ENCODE assay signal across 14 cellular contexts in the genomic region with DNA sequence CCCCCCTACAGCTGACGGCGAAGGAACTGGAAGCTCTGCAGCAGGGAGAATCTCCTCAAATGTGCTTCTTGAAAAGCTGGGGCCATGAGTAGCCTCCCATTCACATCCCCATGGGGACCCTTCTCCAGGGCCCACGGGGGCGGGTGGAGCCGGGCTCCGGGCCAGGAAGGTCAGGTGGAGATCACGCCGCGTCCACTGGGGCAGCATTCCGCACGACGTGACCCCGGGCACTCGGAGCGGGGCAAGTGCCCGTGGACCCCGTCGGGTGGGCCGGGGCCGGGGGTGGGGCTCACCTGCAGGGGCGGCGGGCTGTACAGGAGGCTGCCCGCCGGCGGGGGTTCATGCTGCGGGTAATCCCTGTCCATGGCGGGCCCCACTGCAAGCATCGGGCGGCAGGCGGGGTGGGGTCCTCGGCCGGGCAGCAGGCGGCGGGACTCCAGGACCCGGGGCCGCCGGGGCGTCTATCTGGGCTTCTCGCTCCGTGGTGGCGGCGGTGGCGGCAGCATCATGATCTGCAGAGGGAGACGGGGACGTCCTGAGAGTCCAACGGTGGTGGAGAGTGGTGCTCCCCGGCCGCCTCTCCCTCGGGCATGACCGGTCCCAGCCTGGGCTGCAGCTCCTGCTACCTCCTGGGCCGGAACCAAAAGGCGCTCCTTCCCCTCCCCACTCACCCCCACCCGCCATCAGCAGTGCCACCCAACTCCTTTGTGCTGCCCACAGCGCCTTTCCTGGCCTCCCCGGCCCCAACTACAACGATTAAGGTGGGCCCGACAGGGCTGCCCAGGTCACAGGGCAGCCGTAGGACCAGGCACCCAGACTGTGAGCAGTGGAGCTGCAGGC. TPM values are rescaled to one million over a fixed set of nuclear protein-coding genes. Genes with fewer than 3 reads are reported as not detected.
DNase-seq lines count a peak whose midpoint lies in the region; ATAC-seq, FAIRE-seq and TF ChIP-seq lines count a peak whose summit lies in the region.
"Had no signal": no experiment of that assay in that cellular context is flagged by ENCODE, and none has a peak within 500 bp of the region (broad histone marks: within the 10 kb centered on the region; RNA-seq: fewer than 3 reads in every experiment).

No MANE protein-coding gene starts in this region.

- H4K20me1 ChIP-seq in HepG2 (ENCODE audit: insufficient read depth, low read length): peaks cover 4% of the 10 kb centered on the region; the same call in 1 of the 2 replicates

- TF ChIP-seq CTCF in BJ (IDR thresholded peaks at IDR 0.05; ENCODE audit: insufficient read depth, low read depth, low read length): no peak
- TF ChIP-seq CTCF in chondrocyte (IDR thresholded peaks at IDR 0.05): no peak
- no peak for TF ChIP-seq CTCF in HepG2 (CRISPR knock-in tag; IDR thresholded peaks at IDR 0.05)

- H3K9ac ChIP-seq in HepG2 (ENCODE audit: insufficient read depth, low read depth, low read length): no peak overlapping the region
- H3K9ac ChIP-seq in skeletal muscle tissue (ENCODE audit: low read depth in 1 of 3, low read length in 3 of 3): peak overlapping the region; percentile 74 to 78 (median 77)

- H3K4me2 ChIP-seq in HepG2 (ENCODE audit: low read depth, low read length): peak overlapping the region; percentile 70; the same call in 1 of the 2 replicates

- FAIRE-seq in HepG2 (lab: Jason Lieb, UNC): no peak

- H3K9me3 Mint-ChIP-seq in chondrocyte (ENCODE audit: low read depth): no peaks in the 10 kb centered on the region
- no peaks in the 10 kb centered on the region for H3K9me3 Mint-ChIP-seq in activated CD4-positive, alpha-beta T cell treated with anti-CD3 and anti-CD28 coated beads, Interleukin-2, amount 10 ng/mL, durations not matched to agents 24 days and 14 days
- H3K9me3 Mint-ChIP-seq: natural killer cell had no signal

- BruUV-seq in HepG2 (replicated peaks; lab: Mats Ljungman, UMichigan): no TSS peak

- H3K4me3 ChIP-seq in BJ (ENCODE audit: low read depth, low read length) (peak overlapping the region; percentile 40), HepG2 (replicated peaks in 1 of 3; ENCODE audit: insufficient read depth in 1 of 3, low read depth in 2 of 3, low read length in 3 of 3) (0 out of 6 replicates have a peak overlapping the region, but pooled peaks of 1 of the 3 experiments have one; percentile 61), skeletal muscle tissue (ENCODE audit: low read length in 3 of 3) (peak overlapping the region in 2 of 3 donors; percentile 58 to 62)

- no peak for ATAC-seq in HepG2

- peaks cover 20% of the 10 kb centered on the region for H3K4me1 ChIP-seq in HepG2 (ENCODE audit: insufficient read depth, low read length)
- peaks cover 31 to 48% (median 42%) of the 10 kb centered on the region in 3 donors for H3K4me1 ChIP-seq in skeletal muscle tissue (ENCODE audit: control insufficient read depth in 3 of 3, insufficient read depth in 3 of 3, low read length in 3 of 3)

- in situ Hi-C loops in HepG2 (cut with HindIII; ENCODE audit: extremely low pct_ligation_motif_present, low pct_unique_long_range_greater_than_20kb): loop anchor here (5.0 kb wide), 1 partner anchor 37 kb away; no protein-coding TSS in a partner anchor

- WGBS in HepG2 (ENCODE audit: low lambda C conversion rate): 96% methylated on average over 19 of the region's 58 CpGs

- H3K4me3 Mint-ChIP-seq in chondrocyte (ENCODE audit: unreplicated experiment): no peak overlapping the region
- H3K4me3 Mint-ChIP-seq in activated CD4-positive, alpha-beta T cell treated with anti-CD3 and anti-CD28 coated beads, Interleukin-2, amount 10 ng/mL, durations not matched to agents 24 days and 14 days: no peak overlapping the region
- H3K4me3 Mint-ChIP-seq: natural killer cell had no signal

- CTCF ChIA-PET in BJ (lab: Yijun Ruan, JAX) (interaction anchor here (0.9 to 1.3 kb wide), 3 partner anchors 19 to 40 kb away, joined by 3 to 7 read pairs (median 4); no protein-coding TSS in a partner anchor), HepG2 (lab: Yijun Ruan, JAX; ENCODE audit: low intra/inter-chr PET ratio, low total read pairs) (no interaction called here)

- no peaks in the 10 kb centered on the region for H3K36me3 Mint-ChIP-seq in chondrocyte (ENCODE audit: low read depth)
- peaks cover 16% of the 10 kb centered on the region for H3K36me3 Mint-ChIP-seq in activated CD4-positive, alpha-beta T cell treated with anti-CD3 and anti-CD28 coated beads, Interleukin-2, amount 10 ng/mL, durations not matched to agents 24 days and 14 days (ENCODE audit: low read depth)
- H3K36me3 Mint-ChIP-seq: natural killer cell had no signal

- no peaks in the 10 kb centered on the region for H3K27me3 Mint-ChIP-seq in chondrocyte (ENCODE audit: low read depth)
- H3K27me3 Mint-ChIP-seq in activated CD4-positive, alpha-beta T cell treated with anti-CD3 and anti-CD28 coated beads, Interleukin-2, amount 10 ng/mL, durations not matched to agents 24 days and 14 days: no peaks in the 10 kb centered on the region

- no peak overlapping the region for H2AFZ ChIP-seq in HepG2 (ENCODE audit: low read length)

- H3K9me3 ChIP-seq in HepG2 (ENCODE audit: low read length): no peaks in the 10 kb centered on the region
- no peaks in the 10 kb centered on the region for H3K9me3 ChIP-seq in skeletal muscle tissue (ENCODE audit: control insufficient read depth in 3 of 3, low read length in 3 of 3)
- H3K9me3 ChIP-seq: BE2C had no signal

- no peak for TF ChIP-seq RAD21 in HepG2 (CRISPR knock-in tag; IDR thresholded peaks at IDR 0.05)

- H3K27ac ChIP-seq in HepG2 (ENCODE audit: extremely low read length, insufficient read depth, low read length) (no peak overlapping the region), skeletal muscle tissue (ENCODE audit: low read depth, low read length) (peak overlapping the region; percentile 97)

- peak overlapping the region; percentile 51 for H3K27ac Mint-ChIP-seq in chondrocyte (ENCODE audit: unreplicated experiment)
- no peak overlapping the region for H3K27ac Mint-ChIP-seq in activated CD4-positive, alpha-beta T cell treated with anti-CD3 and anti-CD28 coated beads, Interleukin-2, amount 10 ng/mL, durations not matched to agents 24 days and 14 days
- H3K27ac Mint-ChIP-seq: natural killer cell had no signal

- DNase-seq in BJ (ENCODE audit: low read depth): no peak
- no peak for DNase-seq in chondrocyte (ENCODE audit: low spot score)
- no peak for DNase-seq in HepG2 (ENCODE audit: low spot score)
- DNase-seq in NCI-H82 treated with DMSO at 0.1 percent for 48 hours (lab: John Stamatoyannopoulos, UW; ENCODE audit: unreplicated experiment): no peak
- no peak for DNase-seq in activated CD4-positive, alpha-beta T cell treated with anti-CD3 and anti-CD28 coated beads, Interleukin-2, amount 10 ng/mL, durations not matched to agents 24 days and 14 days
- DNase-seq in NCI-H446 treated with DMSO at 0.1 percent for 48 hours (lab: John Stamatoyannopoulos, UW): no peak
- no peak for DNase-seq in H4 (ENCODE audit: low spot score)
- DNase-seq: activated naive CD4-positive, alpha-beta T cell treated with Interleukin-2 at 50 U/mL for 16 hours; natural killer cell; NCI-H1694; stimulated activated CD4-positive, alpha-beta T cell treated with anti-CD3 and anti-CD28 coated beads, Interleukin-1b, Interleukin-23, amount 100 ng/mL, for 48 hours; stimulated activated naive CD4-positive, alpha-beta T cell treated with Interleukin-2 at 50 U/mL for 16 hours had no signal

- TF ChIP-seq POLR2A in HepG2 (IDR thresholded peaks at IDR 0.05; ENCODE audit: insufficient read depth in 1 of 2, low read depth in 2 of 2, low read length in 2 of 2): no peak

- POLR2A ChIA-PET in BJ (lab: Charles Lee) (no interaction called here), HepG2 (lab: Yijun Ruan, JAX) (interaction anchor here (2.3 kb wide), 1 partner anchor 41 kb away, joined by 6 read pairs; no protein-coding TSS in a partner anchor)

- peaks cover 8% of the 10 kb centered on the region for H3K79me2 ChIP-seq in HepG2 (ENCODE audit: insufficient read depth, low read length)

- peaks cover 13% of the 10 kb centered on the region for H3K4me1 Mint-ChIP-seq in chondrocyte (ENCODE audit: low read depth)
- peaks cover 2% of the 10 kb centered on the region for H3K4me1 Mint-ChIP-seq in activated CD4-positive, alpha-beta T cell treated with anti-CD3 and anti-CD28 coated beads, Interleukin-2, amount 10 ng/mL, durations not matched to agents 24 days and 14 days

- H3K36me3 ChIP-seq in BJ (ENCODE audit: control insufficient read depth, insufficient read depth, low read length): peaks cover 27% of the 10 kb centered on the region
- peaks cover 4 to 12% of the 10 kb centered on the region in 2 experiments; a peak in 4 of 5 replicates for H3K36me3 ChIP-seq in HepG2 (replicated peaks in 1 of 2; ENCODE audit: control insufficient read depth in 1 of 2, insufficient read depth in 2 of 2, low read length in 2 of 2)
- H3K36me3 ChIP-seq in skeletal muscle tissue (ENCODE audit: control insufficient read depth in 3 of 3, insufficient read depth in 3 of 3, low read length in 3 of 3): peaks cover 0 to 4% (median 3%) of the 10 kb centered on the region in 3 donors

- intact Hi-C loops in HepG2 (cut with micrococcal nuclease; ENCODE audit: unreplicated experiment): no loop called here
- intact Hi-C loops in activated CD4-positive, alpha-beta T cell treated with anti-CD3 and anti-CD28 coated beads, Interleukin-2, amount 10 ng/mL, durations not matched to agents 24 days and 14 days (cut with micrococcal nuclease): no loop called here

- TF ChIP-seq EP300 in HepG2 (IDR thresholded peaks at IDR 0.05; ENCODE audit: low read depth in 2 of 2, low read length in 2 of 2) (no peak), HepG2 (CRISPR knock-in tag; IDR thresholded peaks at IDR 0.05; ENCODE audit: borderline replicate concordance) (no peak)

- H3K27me3 ChIP-seq in BJ (ENCODE audit: control insufficient read depth, insufficient read depth, low read length): no peaks in the 10 kb centered on the region
- no peaks in the 10 kb centered on the region for H3K27me3 ChIP-seq in HepG2 (ENCODE audit: control insufficient read depth in 1 of 2, insufficient read depth in 2 of 2, low read length in 2 of 2)
- no peaks in the 10 kb centered on the region for H3K27me3 ChIP-seq in skeletal muscle tissue (ENCODE audit: control insufficient read depth in 3 of 3, insufficient read depth in 3 of 3, low read length in 3 of 3)
- H3K27me3 ChIP-seq: BE2C had no signal

RNA-seq across cellular contexts. Expression of a gene that starts 20.0 kb away (rescaled TPM):
- polyA plus RNA-seq in BJ (2011; rRNA removed) (15.5 and 26.1 TPM in 2 replicates), HepG2 (2011; rRNA removed) (8.6 and 10.8 TPM in 2 replicates)
- 30.9 and 40.4 TPM in 2 replicates for polyA minus RNA-seq in BJ (2011; rRNA and poly(A)+ RNA removed)
- total RNA-seq in chondrocyte (25.9 to 46.0 TPM (median 45.6 TPM) in 3 replicates), HepG2 (2016; rRNA removed; fragmentation: Illumina TruSeq; extraction: Trizol) (5.8 and 10.4 TPM in 2 replicates), skeletal muscle tissue (10.4 TPM)
- total RNA-seq in HepG2 (2016; cell fraction: cytosol; rRNA removed; fragmentation: Illumina TruSeq; extraction: Trizol; ENCODE audit: low read depth): 3.3 and 3.8 TPM in 2 replicates
- total RNA-seq in HepG2 (2016; cell fraction: insoluble cytoplasmic fraction; rRNA removed; fragmentation: Illumina TruSeq; extraction: Trizol): 6.5 and 12.4 TPM in 2 replicates
- 7.7 and 8.1 TPM in 2 replicates for total RNA-seq in HepG2 (2016; cell fraction: membrane; rRNA removed; fragmentation: Illumina TruSeq; extraction: Trizol)
- total RNA-seq in HepG2 (2016; cell fraction: nucleus; rRNA removed; fragmentation: Illumina TruSeq; extraction: Trizol): 10.4 and 12.1 TPM in 2 replicates
- polyA plus RNA-seq in HepG2 (2011; cell fraction: cytosol; rRNA removed): 4.1 and 8.0 TPM in 2 replicates
- polyA plus RNA-seq in HepG2 (2011; cell fraction: nucleus; rRNA removed): 53.6 and 82.3 TPM in 2 replicates
- 10.8 and 11.3 TPM in 2 replicates for polyA plus RNA-seq in HepG2 (2012)
- 1.0 and 1.1 TPM in 2 replicates for polyA plus RNA-seq in HepG2 (2016; cell fraction: cytosol; fragmentation: Illumina TruSeq; extraction: Trizol; ENCODE audit: low read depth)
- 6.7 and 7.7 TPM in 2 replicates for polyA plus RNA-seq in HepG2 (2016; cell fraction: insoluble cytoplasmic fraction; fragmentation: Illumina TruSeq; extraction: Trizol; ENCODE audit: low read depth)
- 2.8 and 3.4 TPM in 2 replicates for polyA plus RNA-seq in HepG2 (2016; cell fraction: membrane; fragmentation: Illumina TruSeq; extraction: Trizol; ENCODE audit: low read depth)
- polyA plus RNA-seq in HepG2 (2016; cell fraction: nucleus; fragmentation: Illumina TruSeq; extraction: Trizol; ENCODE audit: insufficient read depth, low read depth): 33.1 and 36.3 TPM in 2 replicates
- polyA minus RNA-seq in HepG2 (2011; rRNA and poly(A)+ RNA removed; ENCODE audit: low replicate concordance): 21.5 and 30.2 TPM in 2 replicates
- polyA minus RNA-seq in HepG2 (2011; cell fraction: cytosol; rRNA and poly(A)+ RNA removed): 9.8 and 12.0 TPM in 2 replicates
- 13.0 and 13.4 TPM in 2 replicates for polyA minus RNA-seq in HepG2 (2011; cell fraction: nucleus; rRNA and poly(A)+ RNA removed)
- total RNA-seq in activated CD4-positive, alpha-beta T cell treated with anti-CD3 and anti-CD28 coated beads, Interleukin-2, amount 10 ng/mL, durations not matched to agents 24 days and 14 days: 97.1 and 98.9 TPM in 2 replicates
- total RNA-seq in H4 (2014; rRNA removed; shearing (Covaris generic)): 8.6 and 14.8 TPM in 2 replicates

RNA-seq across cellular contexts. Expression of a gene that starts 50.3 kb away (rescaled TPM):
- 463 and 626 TPM in 2 replicates for polyA plus RNA-seq in BJ (2011; rRNA removed)
- 237 and 273 TPM in 2 replicates for polyA minus RNA-seq in BJ (2011; rRNA and poly(A)+ RNA removed)
- 240 to 246 TPM (median 245 TPM) in 3 replicates for total RNA-seq in chondrocyte
- 426 and 535 TPM in 2 replicates for total RNA-seq in HepG2 (2016; rRNA removed; fragmentation: Illumina TruSeq; extraction: Trizol)
- total RNA-seq in HepG2 (2016; cell fraction: cytosol; rRNA removed; fragmentation: Illumina TruSeq; extraction: Trizol; ENCODE audit: low read depth): 2,785 and 3,522 TPM in 2 replicates
- 340 and 561 TPM in 2 replicates for total RNA-seq in HepG2 (2016; cell fraction: insoluble cytoplasmic fraction; rRNA removed; fragmentation: Illumina TruSeq; extraction: Trizol)
- total RNA-seq in HepG2 (2016; cell fraction: membrane; rRNA removed; fragmentation: Illumina TruSeq; extraction: Trizol): 1,902 and 2,313 TPM in 2 replicates
- 168 and 177 TPM in 2 replicates for total RNA-seq in HepG2 (2016; cell fraction: nucleus; rRNA removed; fragmentation: Illumina TruSeq; extraction: Trizol)
- polyA plus RNA-seq in HepG2 (2011; rRNA removed): 613 and 728 TPM in 2 replicates
- polyA plus RNA-seq in HepG2 (2011; cell fraction: cytosol; rRNA removed): 837 and 1,257 TPM in 2 replicates
- 557 and 562 TPM in 2 replicates for polyA plus RNA-seq in HepG2 (2011; cell fraction: nucleus; rRNA removed)
- 539 and 705 TPM in 2 replicates for polyA plus RNA-seq in HepG2 (2012)
- 3,701 and 4,930 TPM in 2 replicates for polyA plus RNA-seq in HepG2 (2016; cell fraction: cytosol; fragmentation: Illumina TruSeq; extraction: Trizol; ENCODE audit: low read depth)
- 454 and 583 TPM in 2 replicates for polyA plus RNA-seq in HepG2 (2016; cell fraction: insoluble cytoplasmic fraction; fragmentation: Illumina TruSeq; extraction: Trizol; ENCODE audit: low read depth)
- polyA plus RNA-seq in HepG2 (2016; cell fraction: membrane; fragmentation: Illumina TruSeq; extraction: Trizol; ENCODE audit: low read depth): 2,313 and 2,706 TPM in 2 replicates
- 387 and 420 TPM in 2 replicates for polyA plus RNA-seq in HepG2 (2016; cell fraction: nucleus; fragmentation: Illumina TruSeq; extraction: Trizol; ENCODE audit: insufficient read depth, low read depth)
- polyA minus RNA-seq in HepG2 (2011; rRNA and poly(A)+ RNA removed; ENCODE audit: low replicate concordance): 195 and 435 TPM in 2 replicates
- 211 and 241 TPM in 2 replicates for polyA minus RNA-seq in HepG2 (2011; cell fraction: cytosol; rRNA and poly(A)+ RNA removed)
- 51.6 and 73.4 TPM in 2 replicates for polyA minus RNA-seq in HepG2 (2011; cell fraction: nucleus; rRNA and poly(A)+ RNA removed)
- total RNA-seq in skeletal muscle tissue: 139 TPM
- 225 and 239 TPM in 2 replicates for total RNA-seq in activated CD4-positive, alpha-beta T cell treated with anti-CD3 and anti-CD28 coated beads, Interleukin-2, amount 10 ng/mL, durations not matched to agents 24 days and 14 days
- 470 and 493 TPM in 2 replicates for total RNA-seq in H4 (2014; rRNA removed; shearing (Covaris generic))

RNA-seq across cellular contexts. Expression of a gene that starts 51.5 kb away (rescaled TPM):
- polyA plus RNA-seq in BJ (2011; rRNA removed) (26.3 and 33.6 TPM in 2 replicates), HepG2 (2011; rRNA removed) (27.5 and 40.8 TPM in 2 replicates)
- polyA minus RNA-seq in BJ (2011; rRNA and poly(A)+ RNA removed): 38.3 and 48.2 TPM in 2 replicates
- total RNA-seq in chondrocyte (41.1 to 44.5 TPM (median 42.3 TPM) in 3 replicates), HepG2 (2016; rRNA removed; fragmentation: Illumina TruSeq; extraction: Trizol) (28.4 and 43.6 TPM in 2 replicates), skeletal muscle tissue (51.7 TPM)
- 18.3 and 20.2 TPM in 2 replicates for total RNA-seq in HepG2 (2016; cell fraction: cytosol; rRNA removed; fragmentation: Illumina TruSeq; extraction: Trizol; ENCODE audit: low read depth)
- total RNA-seq in HepG2 (2016; cell fraction: insoluble cytoplasmic fraction; rRNA removed; fragmentation: Illumina TruSeq; extraction: Trizol): 23.3 and 42.4 TPM in 2 replicates
- 47.5 and 49.4 TPM in 2 replicates for total RNA-seq in HepG2 (2016; cell fraction: membrane; rRNA removed; fragmentation: Illumina TruSeq; extraction: Trizol)
- 33.1 and 35.0 TPM in 2 replicates for total RNA-seq in HepG2 (2016; cell fraction: nucleus; rRNA removed; fragmentation: Illumina TruSeq; extraction: Trizol)
- 31.3 and 45.7 TPM in 2 replicates for polyA plus RNA-seq in HepG2 (2011; cell fraction: cytosol; rRNA removed)
- polyA plus RNA-seq in HepG2 (2011; cell fraction: nucleus; rRNA removed): 143 and 178 TPM in 2 replicates
- polyA plus RNA-seq in HepG2 (2012): 38.3 and 41.3 TPM in 2 replicates
- 12.4 and 14.0 TPM in 2 replicates for polyA plus RNA-seq in HepG2 (2016; cell fraction: cytosol; fragmentation: Illumina TruSeq; extraction: Trizol; ENCODE audit: low read depth)
- polyA plus RNA-seq in HepG2 (2016; cell fraction: insoluble cytoplasmic fraction; fragmentation: Illumina TruSeq; extraction: Trizol; ENCODE audit: low read depth): 24.8 and 28.5 TPM in 2 replicates
- 31.5 and 34.3 TPM in 2 replicates for polyA plus RNA-seq in HepG2 (2016; cell fraction: membrane; fragmentation: Illumina TruSeq; extraction: Trizol; ENCODE audit: low read depth)
- polyA plus RNA-seq in HepG2 (2016; cell fraction: nucleus; fragmentation: Illumina TruSeq; extraction: Trizol; ENCODE audit: insufficient read depth, low read depth): 76.9 and 78.9 TPM in 2 replicates
- polyA minus RNA-seq in HepG2 (2011; rRNA and poly(A)+ RNA removed; ENCODE audit: low replicate concordance): 2.2 and 54.9 TPM in 2 replicates
- 24.1 and 27.3 TPM in 2 replicates for polyA minus RNA-seq in HepG2 (2011; cell fraction: cytosol; rRNA and poly(A)+ RNA removed)
- 21.8 and 30.2 TPM in 2 replicates for polyA minus RNA-seq in HepG2 (2011; cell fraction: nucleus; rRNA and poly(A)+ RNA removed)
- total RNA-seq in activated CD4-positive, alpha-beta T cell treated with anti-CD3 and anti-CD28 coated beads, Interleukin-2, amount 10 ng/mL, durations not matched to agents 24 days and 14 days: 70.3 and 70.9 TPM in 2 replicates
- total RNA-seq in H4 (2014; rRNA removed; shearing (Covaris generic)): 17.4 and 28.7 TPM in 2 replicates

RNA-seq across cellular contexts. Expression of a gene that starts 58.9 kb away (rescaled TPM):
- polyA plus RNA-seq in BJ (2011; rRNA removed) (174 and 292 TPM in 2 replicates), HepG2 (2011; rRNA removed) (272 and 305 TPM in 2 replicates)
- 104 and 159 TPM in 2 replicates for polyA minus RNA-seq in BJ (2011; rRNA and poly(A)+ RNA removed)
- total RNA-seq in chondrocyte (110 to 119 TPM (median 113 TPM) in 3 replicates), HepG2 (2016; rRNA removed; fragmentation: Illumina TruSeq; extraction: Trizol) (140 TPM in 2 replicates), skeletal muscle tissue (39.1 TPM)
- 43.4 and 44.8 TPM in 2 replicates for total RNA-seq in HepG2 (2016; cell fraction: cytosol; rRNA removed; fragmentation: Illumina TruSeq; extraction: Trizol; ENCODE audit: low read depth)
- 135 and 141 TPM in 2 replicates for total RNA-seq in HepG2 (2016; cell fraction: insoluble cytoplasmic fraction; rRNA removed; fragmentation: Illumina TruSeq; extraction: Trizol)
- total RNA-seq in HepG2 (2016; cell fraction: membrane; rRNA removed; fragmentation: Illumina TruSeq; extraction: Trizol): 89.0 and 92.5 TPM in 2 replicates
- 54.0 and 55.3 TPM in 2 replicates for total RNA-seq in HepG2 (2016; cell fraction: nucleus; rRNA removed; fragmentation: Illumina TruSeq; extraction: Trizol)
- polyA plus RNA-seq in HepG2 (2011; cell fraction: cytosol; rRNA removed): 222 and 337 TPM in 2 replicates
- polyA plus RNA-seq in HepG2 (2011; cell fraction: nucleus; rRNA removed): 150 and 188 TPM in 2 replicates
- polyA plus RNA-seq in HepG2 (2012): 201 and 222 TPM in 2 replicates
- polyA plus RNA-seq in HepG2 (2016; cell fraction: cytosol; fragmentation: Illumina TruSeq; extraction: Trizol; ENCODE audit: low read depth): 94.9 and 102 TPM in 2 replicates
- 246 and 282 TPM in 2 replicates for polyA plus RNA-seq in HepG2 (2016; cell fraction: insoluble cytoplasmic fraction; fragmentation: Illumina TruSeq; extraction: Trizol; ENCODE audit: low read depth)
- polyA plus RNA-seq in HepG2 (2016; cell fraction: membrane; fragmentation: Illumina TruSeq; extraction: Trizol; ENCODE audit: low read depth): 145 and 159 TPM in 2 replicates
- 179 TPM in 2 replicates for polyA plus RNA-seq in HepG2 (2016; cell fraction: nucleus; fragmentation: Illumina TruSeq; extraction: Trizol; ENCODE audit: insufficient read depth, low read depth)
- 343 and 389 TPM in 2 replicates for polyA minus RNA-seq in HepG2 (2011; rRNA and poly(A)+ RNA removed; ENCODE audit: low replicate concordance)
- 104 and 129 TPM in 2 replicates for polyA minus RNA-seq in HepG2 (2011; cell fraction: cytosol; rRNA and poly(A)+ RNA removed)
- 39.5 and 42.0 TPM in 2 replicates for polyA minus RNA-seq in HepG2 (2011; cell fraction: nucleus; rRNA and poly(A)+ RNA removed)
- 273 and 274 TPM in 2 replicates for total RNA-seq in activated CD4-positive, alpha-beta T cell treated with anti-CD3 and anti-CD28 coated beads, Interleukin-2, amount 10 ng/mL, durations not matched to agents 24 days and 14 days
- 237 and 244 TPM in 2 replicates for total RNA-seq in H4 (2014; rRNA removed; shearing (Covaris generic))
